In the genomic region with DNA sequence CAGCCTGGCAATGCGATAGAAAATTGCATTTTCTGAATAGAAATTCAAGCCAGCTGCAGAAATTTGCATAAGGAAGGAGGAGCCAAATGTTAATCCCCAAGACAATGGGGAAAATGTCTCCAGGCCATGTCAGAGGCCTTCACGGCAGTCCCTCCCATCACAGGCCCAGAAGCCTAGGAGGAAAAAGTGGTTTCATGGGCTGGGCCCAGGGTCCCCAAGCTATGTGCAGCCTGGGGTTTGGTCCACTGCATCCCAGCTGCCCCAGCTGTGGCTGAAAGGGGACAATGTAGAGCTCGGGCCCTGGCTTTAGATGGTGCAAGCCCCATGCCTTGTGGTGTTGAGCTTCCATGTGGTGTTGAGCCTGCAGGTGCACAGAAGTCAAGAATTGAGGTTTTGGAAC, we compare ENCODE assay signal across 7 cellular contexts. TPM values are rescaled to one million over a fixed set of nuclear protein-coding genes. Genes with fewer than 3 reads are reported as not detected.
"Had no signal": no experiment of that assay in that cellular context is flagged by ENCODE, and none has a peak within 500 bp of the region (broad histone marks: within the 10 kb centered on the region; RNA-seq: fewer than 3 reads in every experiment).

No MANE protein-coding gene starts in this region.

- H3K27ac Mint-ChIP-seq: GM23338, H9, HFFc6 had no signal

- H3K4me3 Mint-ChIP-seq: GM23338, H9, HFFc6 had no signal

- H3K4me1 Mint-ChIP-seq: GM23338, H9 had no signal

- H3K4me3 ChIP-seq: GM23338, K562 had no signal

- H3K27ac ChIP-seq: HL-60 had no signal

- ATAC-seq: GM23338, K562 had no signal

- DNase-seq: H9, HCEC 1CT, HFFc6, IMR-90 had no signal

RNA-seq across cellular contexts. Expression of a gene that starts 10.0 kb away (rescaled TPM):
- total RNA-seq: GM23338 had no signal
